Comparison of ENCODE assay signal across 14 cellular contexts in genomic region chr19:8702350-8702749, GRCh38. TPM values are rescaled to one million over a fixed set of nuclear protein-coding genes. Genes with fewer than 3 reads are reported as not detected.
A peak's percentile ranks its signal among the peaks of the same experiment; 100 is the strongest.
DNase-seq lines count a peak whose midpoint lies in the region; ATAC-seq and TF ChIP-seq lines count a peak whose summit lies in the region.
"Had no signal": no experiment of that assay in that cellular context is flagged by ENCODE, and none has a peak within 500 bp of the region (broad histone marks: within the 10 kb centered on the region; RNA-seq: fewer than 3 reads in every experiment).

No MANE protein-coding gene starts in this region.

- CTCF ChIA-PET in activated naive CD4-positive, alpha-beta T cell treated with anti-CD3 and anti-CD28 coated beads, Interleukin-2, amount 10 ng/mL, durations not matched to agents 7 days and 5 days (lab: Charles Lee) = no interaction called here

- H3K27me3 ChIP-seq in gastroesophageal sphincter = peaks cover 64% of the 10 kb centered on the region
- H3K27me3 ChIP-seq: SJSA1 had no signal

- H3K4me3 Mint-ChIP-seq in T-helper 2 cell treated with Interferon-gamma antibody and Interleukin-4, amounts not matched to agents 5 μg/mL and 100 μg/mL, for 36 hours = peak overlapping the region; percentile 71
- peak overlapping the region; percentile 36 for H3K4me3 Mint-ChIP-seq in activated naive CD4-positive, alpha-beta T cell treated with anti-CD3 and anti-CD28 coated beads, Interleukin-2, amount 10 ng/mL, durations not matched to agents 7 days and 5 days
- H3K4me3 Mint-ChIP-seq in progenitor cell of endocrine pancreas (ENCODE audit: low read depth) = no peak overlapping the region

- no peak for ATAC-seq in GM18502 (IDR thresholded peaks at IDR 0.05; ENCODE audit: poor library complexity, unreplicated experiment)
- no peak for ATAC-seq in gastroesophageal sphincter

- TF ChIP-seq CTCF in progenitor cell of endocrine pancreas (IDR thresholded peaks at IDR 0.05; ENCODE audit: unreplicated experiment) (no peak), gastroesophageal sphincter (IDR thresholded peaks at IDR 0.05) (no peak)

- no peaks in the 10 kb centered on the region for H3K9me3 ChIP-seq in gastroesophageal sphincter
- H3K9me3 ChIP-seq: SJSA1 had no signal

- no peaks in the 10 kb centered on the region for H3K36me3 ChIP-seq in gastroesophageal sphincter
- H3K36me3 ChIP-seq: SJSA1 had no signal

- no peak for TF ChIP-seq EP300 in gastroesophageal sphincter (IDR thresholded peaks at IDR 0.05)

- H3K27ac ChIP-seq in gastroesophageal sphincter = no peak overlapping the region
- H3K27ac ChIP-seq: SJSA1 had no signal

- peaks cover 6% of the 10 kb centered on the region for H3K36me3 Mint-ChIP-seq in T-helper 2 cell treated with Interferon-gamma antibody and Interleukin-4, amounts not matched to agents 5 μg/mL and 100 μg/mL, for 36 hours (ENCODE audit: low read depth)
- peaks cover 9% of the 10 kb centered on the region for H3K36me3 Mint-ChIP-seq in activated naive CD4-positive, alpha-beta T cell treated with anti-CD3 and anti-CD28 coated beads, Interleukin-2, amount 10 ng/mL, durations not matched to agents 7 days and 5 days
- H3K36me3 Mint-ChIP-seq in progenitor cell of endocrine pancreas (ENCODE audit: insufficient read depth) = no peaks in the 10 kb centered on the region
- H3K36me3 Mint-ChIP-seq: IgD-negative memory B cell had no signal

- WGBS in gastroesophageal sphincter (ENCODE audit: low coverage in 1 of 2), 2 donors = 20 to 33% methylated on average over 1 to 4 of the region's 5 CpGs

- DNase-seq in NOMO-1 treated with DMSO at 0.1 percent for 48 hours (lab: John Stamatoyannopoulos, UW; ENCODE audit: unreplicated experiment) = peak; percentile 15
- no peak for DNase-seq in NOMO-1 treated with dmso at 0.1 percent for 144 hours (lab: John Stamatoyannopoulos, UW; ENCODE audit: unreplicated experiment)
- DNase-seq in T-helper 2 cell treated with Interferon-gamma antibody and Interleukin-4, amounts not matched to agents 5 μg/mL and 100 μg/mL, for 36 hours (ENCODE audit: low spot score) = peak; percentile 73
- DNase-seq in activated naive CD4-positive, alpha-beta T cell treated with anti-CD3 and anti-CD28 coated beads, Interleukin-2, amount 10 ng/mL, durations not matched to agents 7 days and 5 days = peak; percentile 63
- DNase-seq in stimulated activated CD8-positive, alpha-beta memory T cell treated with anti-CD3 and anti-CD28 coated beads, Interleukin-12 subunit alpha, Interleukin-12 subunit beta, amount 100 ng/mL, for 4 hours (ENCODE audit: low read depth) = peak; percentile 17
- no peak for DNase-seq in progenitor cell of endocrine pancreas (ENCODE audit: low spot score, unreplicated experiment)
- DNase-seq: NCI-H2227 treated with DMSO at 0.1 percent for 48 hours, substantia nigra had no signal

- H3K4me1 Mint-ChIP-seq in T-helper 2 cell treated with Interferon-gamma antibody and Interleukin-4, amounts not matched to agents 5 μg/mL and 100 μg/mL, for 36 hours (ENCODE audit: low read depth) = peaks cover 55% of the 10 kb centered on the region
- H3K4me1 Mint-ChIP-seq in activated naive CD4-positive, alpha-beta T cell treated with anti-CD3 and anti-CD28 coated beads, Interleukin-2, amount 10 ng/mL, durations not matched to agents 7 days and 5 days = peaks cover 78% of the 10 kb centered on the region
- H3K4me1 Mint-ChIP-seq in progenitor cell of endocrine pancreas (ENCODE audit: low read depth) = no peaks in the 10 kb centered on the region

- no peaks in the 10 kb centered on the region for H3K4me1 ChIP-seq in gastroesophageal sphincter

- peak overlapping the region; percentile 74 for H3K27ac Mint-ChIP-seq in T-helper 2 cell treated with Interferon-gamma antibody and Interleukin-4, amounts not matched to agents 5 μg/mL and 100 μg/mL, for 36 hours
- peak overlapping the region; percentile 86 for H3K27ac Mint-ChIP-seq in activated naive CD4-positive, alpha-beta T cell treated with anti-CD3 and anti-CD28 coated beads, Interleukin-2, amount 10 ng/mL, durations not matched to agents 7 days and 5 days
- H3K27ac Mint-ChIP-seq in progenitor cell of endocrine pancreas = no peak overlapping the region

- no peak overlapping the region for H3K4me3 ChIP-seq in gastroesophageal sphincter
- H3K4me3 ChIP-seq: SJSA1, skin epidermis had no signal

- TF ChIP-seq POLR2A in gastroesophageal sphincter (IDR thresholded peaks at IDR 0.05) = no peak

- no peaks in the 10 kb centered on the region for H3K9me3 Mint-ChIP-seq in T-helper 2 cell treated with Interferon-gamma antibody and Interleukin-4, amounts not matched to agents 5 μg/mL and 100 μg/mL, for 36 hours
- peaks cover 4% of the 10 kb centered on the region for H3K9me3 Mint-ChIP-seq in activated naive CD4-positive, alpha-beta T cell treated with anti-CD3 and anti-CD28 coated beads, Interleukin-2, amount 10 ng/mL, durations not matched to agents 7 days and 5 days
- H3K9me3 Mint-ChIP-seq in progenitor cell of endocrine pancreas (ENCODE audit: low read depth) = no peaks in the 10 kb centered on the region
- H3K9me3 Mint-ChIP-seq: IgD-negative memory B cell had no signal

- peaks cover 9% of the 10 kb centered on the region for H3K27me3 Mint-ChIP-seq in T-helper 2 cell treated with Interferon-gamma antibody and Interleukin-4, amounts not matched to agents 5 μg/mL and 100 μg/mL, for 36 hours (ENCODE audit: low read depth)
- H3K27me3 Mint-ChIP-seq in activated naive CD4-positive, alpha-beta T cell treated with anti-CD3 and anti-CD28 coated beads, Interleukin-2, amount 10 ng/mL, durations not matched to agents 7 days and 5 days = peaks cover 21% of the 10 kb centered on the region
- H3K27me3 Mint-ChIP-seq in progenitor cell of endocrine pancreas = peaks cover 9% of the 10 kb centered on the region

RNA-seq across cellular contexts. Expression of gene ACTL9, which starts 3.8 kb away (rescaled TPM):
- total RNA-seq in progenitor cell of endocrine pancreas = not detected in 2 replicates
- total RNA-seq in gastroesophageal sphincter = not detected
- total RNA-seq: A172, SJSA1 had no signal

RNA-seq across cellular contexts. Expression of gene OR2Z1, which starts 19.1 kb away (rescaled TPM):
- total RNA-seq in progenitor cell of endocrine pancreas (not detected in 2 replicates), gastroesophageal sphincter (not detected)
- total RNA-seq: A172, SJSA1 had no signal

Comparison
In these comparisons a context has a peak if more than half of its experiments do, and no peak if none do; other contexts are left out.
1. DNase-seq: peak in NOMO-1 treated with DMSO at 0.1 percent for 48 hours (single experiment), T-helper 2 cell treated with Interferon-gamma antibody and Interleukin-4, amounts not matched to agents 5 μg/mL and 100 μg/mL, for 36 hours (single experiment), activated naive CD4-positive, alpha-beta T cell treated with anti-CD3 and anti-CD28 coated beads, Interleukin-2, amount 10 ng/mL, durations not matched to agents 7 days and 5 days (single experiment) and stimulated activated CD8-positive, alpha-beta memory T cell treated with anti-CD3 and anti-CD28 coated beads, Interleukin-12 subunit alpha, Interleukin-12 subunit beta, amount 100 ng/mL, for 4 hours (single experiment); none in NOMO-1 treated with dmso at 0.1 percent for 144 hours (single experiment) and progenitor cell of endocrine pancreas (single experiment).